ENCODE assay signal across 2 cellular contexts in the genomic region with DNA sequence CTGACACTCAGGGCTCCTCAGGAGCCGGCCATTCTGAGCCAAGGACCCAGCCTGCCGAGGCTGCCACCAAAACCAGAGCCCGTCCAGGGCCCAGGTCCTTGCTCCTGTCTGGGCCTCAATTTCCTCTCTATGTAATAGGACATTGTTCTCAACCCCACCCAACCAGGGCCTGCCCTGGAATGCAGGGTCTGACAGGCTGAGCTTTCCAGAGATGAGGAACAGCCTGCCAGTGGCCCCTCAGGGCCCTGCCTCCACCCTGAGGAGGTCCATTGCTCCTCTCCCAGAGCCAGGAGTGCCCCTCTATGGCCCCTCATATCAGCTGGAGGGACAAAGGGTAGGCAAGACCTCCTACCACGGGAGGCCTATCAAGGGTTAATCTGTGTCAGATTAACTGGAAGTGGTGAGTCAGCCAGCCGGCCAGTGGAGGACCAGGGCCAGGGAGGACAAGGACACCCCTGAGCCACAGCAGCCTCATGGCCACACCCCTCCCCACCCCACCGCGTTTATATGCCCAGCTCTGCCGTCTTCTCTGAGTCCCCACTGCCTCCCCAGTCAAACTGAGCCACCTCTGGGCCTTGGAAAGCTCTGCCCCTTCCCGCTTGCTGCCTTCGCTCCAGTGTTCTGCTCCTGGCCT.
TF ChIP-seq lines count a peak whose summit lies in the region.

No MANE protein-coding gene starts in this region.

TF ChIP-seq in endothelial cell of umbilical vein, 7 proteins besides CTCF, POLR2A, EP300 and RAD21:
- no peak for TF ChIP-seq GATA2 (IDR thresholded peaks at IDR 0.05; ENCODE audit: insufficient read depth, insufficient read length, low read depth, low read length)
- TF ChIP-seq EZH2 (IDR thresholded peaks at IDR 0.05; ENCODE audit: borderline replicate concordance, low read depth, low read length, severe bottlenecking), result no peak
- no peak for TF ChIP-seq JUN (IDR thresholded peaks at IDR 0.05; ENCODE audit: borderline replicate concordance, insufficient read depth, insufficient read length, low read depth)
- no peak for TF ChIP-seq MYC (IDR thresholded peaks at IDR 0.05; ENCODE audit: low read depth, low read length)
- TF ChIP-seq POLR2AphosphoS5 (IDR thresholded peaks at IDR 0.05; ENCODE audit: insufficient read depth, low read depth, low read length), result no peak
- peak; percentile 41 for TF ChIP-seq FOS (IDR thresholded peaks at IDR 0.05; ENCODE audit: borderline replicate concordance, insufficient read depth, low read length)
- TF ChIP-seq MAX (IDR thresholded peaks at IDR 0.05; ENCODE audit: insufficient read depth, insufficient read length), result no peak

TF ChIP-seq in neural cell, 6 proteins besides CTCF, POLR2A, EP300 and RAD21:
- no peak for TF ChIP-seq REST (IDR thresholded peaks at IDR 0.05; ENCODE audit: borderline replicate concordance)
- no peak for TF ChIP-seq SMC3 (conservative IDR thresholded peaks at IDR 0.05; ENCODE audit: poor library complexity)
- TF ChIP-seq TAF1 (IDR thresholded peaks at IDR 0.05; ENCODE audit: low read depth), result no peak
